13 cellular contexts compared by ENCODE assay signal in the genomic region with DNA sequence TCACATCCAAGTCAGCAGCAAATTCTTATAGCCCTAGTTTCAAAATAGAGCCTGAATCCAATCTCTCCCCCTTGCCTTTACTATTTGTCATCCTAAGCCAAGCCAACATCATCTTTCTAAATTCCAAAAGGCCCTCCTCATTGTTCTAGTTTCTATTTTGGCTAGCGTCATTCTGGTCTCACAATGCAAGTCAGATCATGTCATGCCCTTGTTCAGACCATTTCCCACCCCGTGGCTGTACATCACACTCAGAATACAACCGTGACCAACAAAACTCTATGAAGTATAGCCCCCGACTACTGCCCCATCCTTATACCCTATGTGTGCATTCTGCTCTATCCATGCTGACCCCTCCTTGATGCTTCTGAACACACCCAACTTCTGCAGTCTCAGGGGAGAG. TPM values are rescaled to one million over a fixed set of nuclear protein-coding genes. Genes with fewer than 3 reads are reported as not detected.
DNase-seq lines count a peak whose midpoint lies in the region; ATAC-seq, FAIRE-seq and TF ChIP-seq lines count a peak whose summit lies in the region.
"Had no signal": no experiment of that assay in that cellular context is flagged by ENCODE, and none has a peak within 500 bp of the region (broad histone marks: within the 10 kb centered on the region; RNA-seq: fewer than 3 reads in every experiment).

No MANE protein-coding gene starts in this region.

- no peaks in the 10 kb centered on the region for H4K20me1 ChIP-seq in H1 (replicated peaks in 1 of 2; ENCODE audit: control insufficient read depth in 1 of 2, insufficient read depth in 2 of 2, low read length in 2 of 2)

- H3K79me2 ChIP-seq in H1 (ENCODE audit: control insufficient read depth in 1 of 2, insufficient read depth in 2 of 2, low read length in 2 of 2): no peaks in the 10 kb centered on the region

- H2AK5ac ChIP-seq in H1 (ENCODE audit: low read depth, low read length): 0 out of 2 replicates have a peak overlapping the region, but pooled peaks have one; percentile 57
- H2AK5ac ChIP-seq in neuronal stem cell (ENCODE audit: low read depth, low read length): no peak overlapping the region

- FAIRE-seq in H1 (lab: Jason Lieb, UNC): no peak
- FAIRE-seq: endometrium had no signal

- H3K27ac Mint-ChIP-seq in activated CD4-positive, alpha-beta T cell treated with anti-CD3 and anti-CD28 coated beads, Interleukin-2, amount 10 ng/mL, durations not matched to agents 24 days and 14 days: peak overlapping the region; percentile 97

- H3K36me3 Mint-ChIP-seq in activated CD4-positive, alpha-beta T cell treated with anti-CD3 and anti-CD28 coated beads, Interleukin-2, amount 10 ng/mL, durations not matched to agents 24 days and 14 days (ENCODE audit: low read depth): peaks cover 22% of the 10 kb centered on the region

- 95% methylated on average over 4 of the region's 4 CpGs; no CpG with 5 or more reads in 1 of the 2 experiments for WGBS in H1 (ENCODE audit: extremely low coverage in 1 of 2, insufficient coverage in 1 of 2, insufficient read length in 1 of 2, insufficient replicate concordance in 2 of 2, low coverage in 1 of 2, low lambda C conversion rate in 2 of 2, missing lambda C conversion rate in 1 of 2), 2 experiments
- WGBS in neuronal stem cell (ENCODE audit: extremely low coverage in 2 of 2, insufficient read length in 2 of 2, insufficient replicate concordance in 1 of 2), 2 donors: no CpG with 5 or more reads among the region's 4 CpGs

- H2BK20ac ChIP-seq in H1 (ENCODE audit: low read length): peak overlapping the region; percentile 94

- no peaks in the 10 kb centered on the region for H3K9me3 ChIP-seq in RWPE2 (ENCODE audit: severe bottlenecking)
- H3K9me3 ChIP-seq in H1 (ENCODE audit: insufficient read depth in 2 of 2, low read depth in 1 of 2, low read length in 1 of 2): no peaks in the 10 kb centered on the region
- H3K9me3 ChIP-seq in neuronal stem cell (replicated peaks in 1 of 2; ENCODE audit: control insufficient read depth in 2 of 2, insufficient read depth in 1 of 2, low read depth in 1 of 2, low read length in 2 of 2): no peaks in the 10 kb centered on the region
- H3K9me3 ChIP-seq: tibial nerve had no signal

- H2AFZ ChIP-seq in H1 (ENCODE audit: low read length): no peak overlapping the region
- no peak overlapping the region for H2AFZ ChIP-seq in neuronal stem cell (ENCODE audit: low read length)

- H3K14ac ChIP-seq in H1 (ENCODE audit: insufficient read length): no peak overlapping the region
- H3K14ac ChIP-seq in neuronal stem cell (ENCODE audit: low read length): no peak overlapping the region

- H3K9ac ChIP-seq in H1 (replicated peaks in 1 of 4; ENCODE audit: extremely low read depth in 1 of 4, low read depth in 3 of 4, low read length in 3 of 4) (no peak overlapping the region), neuronal stem cell (ENCODE audit: low read depth, low read length, poor library complexity) (no peak overlapping the region)
- H3K9ac ChIP-seq: KMS-11 had no signal

- no peak overlapping the region for H4K8ac ChIP-seq in H1 (ENCODE audit: extremely low read depth, insufficient read depth, low read length)
- no peak overlapping the region for H4K8ac ChIP-seq in neuronal stem cell (ENCODE audit: low read depth, low read length)

- H3K27me3 Mint-ChIP-seq in activated CD4-positive, alpha-beta T cell treated with anti-CD3 and anti-CD28 coated beads, Interleukin-2, amount 10 ng/mL, durations not matched to agents 24 days and 14 days: peaks cover 2% of the 10 kb centered on the region

- H3K79me1 ChIP-seq in H1 (ENCODE audit: low read depth, low read length): no peaks in the 10 kb centered on the region
- H3K79me1 ChIP-seq in neuronal stem cell (ENCODE audit: low read depth, low read length): no peaks in the 10 kb centered on the region

- TF ChIP-seq CTCF in RWPE2 (IDR thresholded peaks at IDR 0.05; ENCODE audit: poor library complexity, severe bottlenecking) (no peak), H1 (IDR thresholded peaks at IDR 0.05; ENCODE audit: control extremely low read depth in 1 of 3, insufficient read depth in 1 of 3, low read depth in 1 of 3, low read length in 3 of 3) (no peak), omental fat pad (IDR thresholded peaks at IDR 0.05) (no peak)

- H3K4me1 ChIP-seq in RWPE2 (ENCODE audit: insufficient read depth, poor library complexity, severe bottlenecking) (no peaks in the 10 kb centered on the region), H1 (replicated peaks in 1 of 4; ENCODE audit: control insufficient read depth in 3 of 4, insufficient read depth in 4 of 4, low read length in 3 of 4) (peaks cover 5 to 14% (median 10%) of the 10 kb centered on the region in 4 experiments), neuronal stem cell (ENCODE audit: control insufficient read depth in 2 of 2, insufficient read depth in 1 of 2, low read depth in 1 of 2, low read length in 2 of 2) (peaks cover 11 to 29% of the 10 kb centered on the region in 2 donors)

- no peak for TF ChIP-seq EP300 in H1 (IDR thresholded peaks at IDR 0.05; ENCODE audit: borderline replicate concordance in 1 of 2, low read depth in 2 of 2, low read length in 2 of 2)

- no peak for TF ChIP-seq RAD21 in H1 (IDR thresholded peaks at IDR 0.05 in 1 of 2, conservative IDR thresholded peaks at IDR 0.05 in 1 of 2; ENCODE audit: low read depth in 2 of 2, low read length in 2 of 2)

- peak overlapping the region; percentile 39; the same call in 1 of the 2 replicates for H3K18ac ChIP-seq in H1 (ENCODE audit: extremely low read depth, low read length)
- H3K18ac ChIP-seq in neuronal stem cell (ENCODE audit: low read length): no peak overlapping the region

- no peaks in the 10 kb centered on the region for H3K27me3 ChIP-seq in RWPE2 (ENCODE audit: insufficient read depth, poor library complexity, severe bottlenecking)
- no peaks in the 10 kb centered on the region for H3K27me3 ChIP-seq in H1 (replicated peaks in 1 of 4; ENCODE audit: control insufficient read depth in 3 of 4, extremely low read depth in 1 of 4, insufficient read depth in 3 of 4, low read length in 3 of 4)
- no peaks in the 10 kb centered on the region for H3K27me3 ChIP-seq in neuronal stem cell (ENCODE audit: control insufficient read depth in 3 of 3, insufficient read depth in 3 of 3, low read depth in 1 of 3, low read length in 3 of 3)
- H3K27me3 ChIP-seq: tibial nerve had no signal

- H4K91ac ChIP-seq in H1 (replicated peaks; ENCODE audit: insufficient read length, low read length) (peak overlapping the region; percentile 76), neuronal stem cell (ENCODE audit: low read depth, low read length, poor library complexity) (no peak overlapping the region)

- POLR2A ChIA-PET in H1 (lab: Charles Lee; ENCODE audit: partially characterized antibody): interaction anchor here (1.5 kb wide), 3 partner anchors 10 to 20 kb away, joined by 3 to 8 read pairs (median 4); a partner anchor contains a TSS

- H3K23me2 ChIP-seq in H1 (ENCODE audit: low read depth, low read length): peaks cover 8% of the 10 kb centered on the region

- intact Hi-C loops in activated CD4-positive, alpha-beta T cell treated with anti-CD3 and anti-CD28 coated beads, Interleukin-2, amount 10 ng/mL, durations not matched to agents 24 days and 14 days (cut with micrococcal nuclease): loop anchor here (2.0 to 5.0 kb wide), 4 partner anchors 195 to 704 kb away; a partner anchor contains a TSS

- no peak overlapping the region for H3K27ac ChIP-seq in RWPE2 (ENCODE audit: poor library complexity, severe bottlenecking)
- no peak overlapping the region; the same call in 1 of the 2 replicates for H3K27ac ChIP-seq in H1 (ENCODE audit: low read depth, low read length)
- no peak overlapping the region for H3K27ac ChIP-seq in neuronal stem cell (replicated peaks; ENCODE audit: low read length)
- H3K27ac ChIP-seq: KMS-11 had no signal

- peaks cover 30% of the 10 kb centered on the region for H3K9me3 Mint-ChIP-seq in activated CD4-positive, alpha-beta T cell treated with anti-CD3 and anti-CD28 coated beads, Interleukin-2, amount 10 ng/mL, durations not matched to agents 24 days and 14 days

- peaks cover 70% of the 10 kb centered on the region for H3K4me1 Mint-ChIP-seq in activated CD4-positive, alpha-beta T cell treated with anti-CD3 and anti-CD28 coated beads, Interleukin-2, amount 10 ng/mL, durations not matched to agents 24 days and 14 days

- H2BK120ac ChIP-seq in H1 (replicated peaks; ENCODE audit: low read depth, low read length) (no peak overlapping the region), neuronal stem cell (ENCODE audit: low read depth, low read length) (no peak overlapping the region)

- peak; percentile 78 for DNase-seq in activated CD4-positive, alpha-beta T cell treated with anti-CD3 and anti-CD28 coated beads, Interleukin-2, amount 10 ng/mL, durations not matched to agents 24 days and 14 days
- no peak for DNase-seq in activated CD4-positive, alpha-beta T cell treated with anti-CD3 and anti-CD28 coated beads, Interleukin-2, amount 50 U/mL, for 4 hours
- DNase-seq in RWPE2 (ENCODE audit: low spot score) (no peak), H1 (ENCODE audit: low read depth in 1 of 2, low spot score in 2 of 2) (no peak), neuronal stem cell (ENCODE audit: low spot score) (no peak), NCI-H1694 treated with DMSO at 0.1 percent for 48 hours (lab: John Stamatoyannopoulos, UW) (no peak), omental fat pad (ENCODE audit: low spot score) (no peak)
- DNase-seq: DMS79 treated with DMSO at 0.1 percent for 48 hours, NCI-H2107 had no signal

- H3K4me2 ChIP-seq in H1 (ENCODE audit: insufficient read depth in 1 of 2, low read depth in 2 of 2, low read length in 2 of 2) (no peak overlapping the region), neuronal stem cell (ENCODE audit: insufficient read depth, low read length, poor library complexity, severe bottlenecking) (no peak overlapping the region)
- H3K4me2 ChIP-seq: KMS-11 had no signal

- peak overlapping the region; percentile 48; the same call in 1 of the 2 replicates for H2BK5ac ChIP-seq in H1 (ENCODE audit: low read depth, low read length)
- H2BK5ac ChIP-seq in neuronal stem cell (ENCODE audit: low read length): peak overlapping the region; percentile 30

- H3K4ac ChIP-seq in H1 (replicated peaks; ENCODE audit: insufficient read length, low read depth, low read length) (no peak overlapping the region), neuronal stem cell (ENCODE audit: low read length) (no peak overlapping the region)

- H3K23ac ChIP-seq in H1 (ENCODE audit: insufficient read length) (no peak overlapping the region), neuronal stem cell (ENCODE audit: low read depth, low read length, poor library complexity) (no peak overlapping the region)

- CTCF ChIA-PET in H1 (lab: Charles Lee; ENCODE audit: partially characterized antibody): interaction anchor here (0.5 kb wide), 1 partner anchor 1593 kb away, joined by 3 read pairs; no protein-coding TSS in a partner anchor

- H3K56ac ChIP-seq in H1 (replicated peaks; ENCODE audit: insufficient read length, low read depth, low read length): no peak overlapping the region

- ATAC-seq in RWPE2 (ENCODE audit: low read depth) (peak; percentile 37; the same call in 2 of the 3 replicates), omental fat pad (ENCODE audit: low FRiP score) (no peak), GM18867 (IDR thresholded peaks at IDR 0.05; ENCODE audit: unreplicated experiment) (no peak)

- peak overlapping the region; percentile 69 for H3K4me3 Mint-ChIP-seq in activated CD4-positive, alpha-beta T cell treated with anti-CD3 and anti-CD28 coated beads, Interleukin-2, amount 10 ng/mL, durations not matched to agents 24 days and 14 days

- H3K36me3 ChIP-seq in RWPE2 (ENCODE audit: low read depth): no peaks in the 10 kb centered on the region
- no peaks in the 10 kb centered on the region for H3K36me3 ChIP-seq in H1 (ENCODE audit: control insufficient read depth in 2 of 4, insufficient read depth in 4 of 4, low read length in 3 of 4)
- no peaks in the 10 kb centered on the region for H3K36me3 ChIP-seq in neuronal stem cell (replicated peaks in 1 of 2; ENCODE audit: control insufficient read depth in 2 of 2, insufficient read depth in 2 of 2, low read length in 2 of 2)
- H3K36me3 ChIP-seq: tibial nerve had no signal

- peak overlapping the region; percentile 71; the same call in 1 of the 2 replicates for H2BK12ac ChIP-seq in H1 (ENCODE audit: low read depth, low read length)
- no peak overlapping the region for H2BK12ac ChIP-seq in neuronal stem cell (ENCODE audit: low read length)

- no peak overlapping the region for H3K4me3 ChIP-seq in RWPE2 (ENCODE audit: severe bottlenecking)
- no peak overlapping the region for H3K4me3 ChIP-seq in H1 (ENCODE audit: extremely low read depth in 1 of 4, insufficient read depth in 2 of 4, low read depth in 3 of 4, low read length in 4 of 4)
- H3K4me3 ChIP-seq in neuronal stem cell (ENCODE audit: low read length in 2 of 2): no peak overlapping the region
- H3K4me3 ChIP-seq: tibial nerve had no signal

- no peak overlapping the region for H4K5ac ChIP-seq in H1 (ENCODE audit: insufficient read length, low read depth, low read length)

- H2BK15ac ChIP-seq in H1 (ENCODE audit: low read length) (peak overlapping the region; percentile 84; the same call in 1 of the 2 replicates), neuronal stem cell (ENCODE audit: low read length) (no peak overlapping the region)

- TF ChIP-seq POLR2A in H1 (IDR thresholded peaks at IDR 0.05; ENCODE audit: control extremely low read depth in 1 of 2, low read depth in 2 of 2, low read length in 2 of 2): no peak

RNA-seq across cellular contexts. Expression of a gene that starts 12.3 kb away (rescaled TPM):
- 104 and 105 TPM in 2 replicates for total RNA-seq in activated CD4-positive, alpha-beta T cell treated with anti-CD3 and anti-CD28 coated beads, Interleukin-2, amount 10 ng/mL, durations not matched to agents 24 days and 14 days
- total RNA-seq in H1 (2021; fragmentation: NEBNext Ultra II Directional; extraction: Animal tissue kit (Norgen Biotek cat#: 25700)): 17.9 and 18.5 TPM in 2 replicates
- polyA plus RNA-seq in H1 (2011; rRNA removed): 5.5 and 8.2 TPM in 2 replicates
- polyA plus RNA-seq in H1 (2011; cell fraction: cytosol; rRNA removed): 8.5 TPM
- 5.6 TPM for polyA plus RNA-seq in H1 (2011; cell fraction: nucleus; rRNA removed)
- 8.2 to 18.2 TPM (median 10.6 TPM) in 4 replicates for polyA plus RNA-seq in H1 (2012, experiment 1 of 2)
- polyA plus RNA-seq in H1 (2012, experiment 2 of 2): 2.6 TPM
- polyA plus RNA-seq in H1 (2013, experiment 1 of 2): 11.2 TPM
- 10.7 TPM for polyA plus RNA-seq in H1 (2013, experiment 2 of 2)
- 9.3 and 15.9 TPM in 2 replicates for polyA minus RNA-seq in H1 (2011; rRNA and poly(A)+ RNA removed)
- 6.2 TPM for polyA minus RNA-seq in H1 (2011; cell fraction: cytosol; rRNA and poly(A)+ RNA removed)
- 14.6 TPM for polyA minus RNA-seq in H1 (2011; cell fraction: nucleus; rRNA and poly(A)+ RNA removed)
- polyA plus RNA-seq in neuronal stem cell (2013, experiment 1 of 2): 37.4 TPM
- polyA plus RNA-seq in neuronal stem cell (2013, experiment 2 of 2): 39.0 TPM
- total RNA-seq in omental fat pad: 10 to 100 TPM; 40.7 to 85.6 (median 54.0) TPM
